Comparison of ENCODE assay signal across 11 cellular contexts in the genomic region with DNA sequence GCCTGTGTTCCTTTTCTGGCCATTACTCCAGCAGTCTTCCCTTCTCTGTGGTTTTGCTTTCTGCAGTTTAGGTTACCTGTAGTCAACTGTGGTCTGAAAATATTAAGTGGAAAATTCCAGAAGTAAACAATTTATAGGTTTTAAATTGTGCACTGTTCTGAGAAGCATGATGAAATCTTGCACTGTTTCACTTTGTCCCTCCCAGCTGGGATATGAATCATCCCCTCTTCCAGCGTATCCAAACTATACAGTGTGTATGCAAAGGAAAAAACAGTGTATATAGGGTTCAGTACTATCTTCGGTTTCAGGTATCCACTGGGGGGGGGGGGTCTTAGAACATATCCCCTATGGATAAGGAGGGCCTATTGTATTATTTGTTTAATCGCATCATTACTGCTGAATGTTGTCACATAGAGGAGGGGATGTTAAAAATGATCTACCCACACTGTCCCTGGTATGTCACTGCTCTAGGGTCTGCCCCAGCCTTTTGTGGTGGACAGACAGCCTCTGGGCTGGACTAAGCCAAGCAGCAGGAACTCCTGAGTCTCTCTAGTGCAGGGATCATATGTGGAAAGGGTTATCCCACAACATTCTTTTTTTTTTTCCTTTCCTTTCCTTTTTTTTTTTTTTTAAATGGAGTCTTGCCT.
A peak's percentile ranks its signal among the peaks of the same experiment; 100 is the strongest.
DNase-seq lines count a peak whose midpoint lies in the region; ATAC-seq and TF ChIP-seq lines count a peak whose summit lies in the region.
"Had no signal": no experiment of that assay in that cellular context is flagged by ENCODE, and none has a peak within 500 bp of the region (broad histone marks: within the 10 kb centered on the region; RNA-seq: fewer than 3 reads in every experiment).

No MANE protein-coding gene starts in this region.

- ATAC-seq in esophagus mucosa, result peak; percentile 74
- no peak for ATAC-seq in GM21737 (IDR thresholded peaks at IDR 0.05; ENCODE audit: unreplicated experiment)

- H4K20me1 ChIP-seq in SK-N-SH (ENCODE audit: insufficient read depth), result no peaks in the 10 kb centered on the region

- no peak for TF ChIP-seq EP300 in SK-N-SH (IDR thresholded peaks at IDR 0.05; ENCODE audit: borderline replicate concordance in 1 of 2, low read depth in 1 of 2, low read length in 1 of 2)

- H3K9me3 ChIP-seq in SK-N-SH (no peaks in the 10 kb centered on the region), esophagus squamous epithelium (no peaks in the 10 kb centered on the region)

- POLR2A ChIA-PET in SK-N-SH (lab: Yijun Ruan, JAX), result no interaction called here

- no peak for TF ChIP-seq RAD21 in SK-N-SH (IDR thresholded peaks at IDR 0.05; ENCODE audit: low read length)

- H2AFZ ChIP-seq in SK-N-SH (ENCODE audit: low read depth), result peak overlapping the region; percentile 77
- H2AFZ ChIP-seq: neural progenitor cell had no signal

- no peak for TF ChIP-seq POLR2A in esophagus squamous epithelium (IDR thresholded peaks at IDR 0.05)

- H3K4me1 ChIP-seq in SK-N-SH (ENCODE audit: control insufficient read depth in 1 of 2, insufficient read depth in 2 of 2, low read depth in 1 of 2, low read length in 1 of 2), result peaks cover 6 to 10% of the 10 kb centered on the region in 2 experiments; a peak in 3 of 4 replicates
- H3K4me1 ChIP-seq in esophagus squamous epithelium, result peaks cover 0 to 8% (median 0%) of the 10 kb centered on the region in 3 donors
- H3K4me1 ChIP-seq: neural progenitor cell had no signal

- H3K27ac Mint-ChIP-seq in activated naive CD4-positive, alpha-beta T cell treated with anti-CD3 and anti-CD28 coated beads, Interleukin-2, amount 10 ng/mL, durations not matched to agents 7 days and 5 days, result peak overlapping the region; percentile 0
- H3K27ac Mint-ChIP-seq: neural progenitor cell had no signal

- H3K36me3 Mint-ChIP-seq in activated naive CD4-positive, alpha-beta T cell treated with anti-CD3 and anti-CD28 coated beads, Interleukin-2, amount 10 ng/mL, durations not matched to agents 7 days and 5 days, result peaks cover 9% of the 10 kb centered on the region
- H3K36me3 Mint-ChIP-seq: neural progenitor cell had no signal

- peaks cover 14% of the 10 kb centered on the region for H3F3A ChIP-seq in SK-N-SH (replicated peaks; ENCODE audit: insufficient read depth)

- H3K4me3 Mint-ChIP-seq in activated naive CD4-positive, alpha-beta T cell treated with anti-CD3 and anti-CD28 coated beads, Interleukin-2, amount 10 ng/mL, durations not matched to agents 7 days and 5 days, result no peak overlapping the region
- H3K4me3 Mint-ChIP-seq: neural progenitor cell had no signal

- no peak for TF ChIP-seq CTCF in SK-N-SH (IDR thresholded peaks at IDR 0.05)
- no peak for TF ChIP-seq CTCF in esophagus squamous epithelium (IDR thresholded peaks at IDR 0.05)

- CTCF ChIA-PET in activated naive CD4-positive, alpha-beta T cell treated with anti-CD3 and anti-CD28 coated beads, Interleukin-2, amount 10 ng/mL, durations not matched to agents 7 days and 5 days (lab: Charles Lee), result interaction anchor here (1.5 kb wide), 1 partner anchor 47 kb away, joined by 4 read pairs; no protein-coding TSS in a partner anchor
- CTCF ChIA-PET in SK-N-SH (lab: Yijun Ruan, JAX), result no interaction called here

- H3K4me1 Mint-ChIP-seq in activated naive CD4-positive, alpha-beta T cell treated with anti-CD3 and anti-CD28 coated beads, Interleukin-2, amount 10 ng/mL, durations not matched to agents 7 days and 5 days, result peaks cover 56% of the 10 kb centered on the region

- intact Hi-C loops in esophagus squamous epithelium (cut with DNase I), result no loop called here

- H3K27ac ChIP-seq in SK-N-SH (ENCODE audit: low read depth in 2 of 2, low read length in 1 of 2) (peak overlapping the region; percentile 50 to 56), esophagus squamous epithelium (no peak overlapping the region)
- H3K27ac ChIP-seq: neural progenitor cell had no signal

- DNase-seq in activated naive CD4-positive, alpha-beta T cell treated with anti-CD3 and anti-CD28 coated beads, Interleukin-2, amount 10 ng/mL, durations not matched to agents 7 days and 5 days, result no peak
- DNase-seq in activated naive CD4-positive, alpha-beta T cell treated with Interleukin-2 at 50 U/mL for 16 hours, result no peak
- no peak for DNase-seq in SK-N-SH
- peak; percentile 36 for DNase-seq in superior temporal gyrus (ENCODE audit: extremely low spot score)
- DNase-seq in esophagus squamous epithelium (lab: John Stamatoyannopoulos, UW), result no peak
- DNase-seq in DMS153 (lab: John Stamatoyannopoulos, UW), result no peak
- DNase-seq: activated CD8-positive, alpha-beta memory T cell treated with anti-CD3 and anti-CD28 coated beads for 24 hours; NCI-H748 treated with DMSO at 0.1 percent for 48 hours had no signal

- 42% methylated on average over 3 of the region's 3 CpGs for WGBS in SK-N-SH (ENCODE audit: low lambda C conversion rate)
- WGBS in esophagus squamous epithelium, 2 donors, result 34 to 47% methylated on average over 3 of the region's 3 CpGs

- no peak overlapping the region; the same call in 1 of the 2 replicates for H3K9ac ChIP-seq in SK-N-SH
- H3K9ac ChIP-seq: neural progenitor cell had no signal

- H3K27me3 ChIP-seq in SK-N-SH (ENCODE audit: insufficient read depth), result no peaks in the 10 kb centered on the region
- H3K27me3 ChIP-seq in esophagus squamous epithelium, result no peaks in the 10 kb centered on the region
- H3K27me3 ChIP-seq: neural progenitor cell had no signal

- H3K27me3 Mint-ChIP-seq in activated naive CD4-positive, alpha-beta T cell treated with anti-CD3 and anti-CD28 coated beads, Interleukin-2, amount 10 ng/mL, durations not matched to agents 7 days and 5 days, result no peaks in the 10 kb centered on the region

- H3K4me3 ChIP-seq in SK-N-SH (ENCODE audit: low read depth in 2 of 2, low read length in 1 of 2) (no peak overlapping the region), esophagus squamous epithelium (no peak overlapping the region)
- H3K4me3 ChIP-seq: neural progenitor cell had no signal

- peak overlapping the region; percentile 36 for H3K4me2 ChIP-seq in SK-N-SH
- H3K4me2 ChIP-seq: neural progenitor cell had no signal

- H3K36me3 ChIP-seq in SK-N-SH (replicated peaks in 1 of 2; ENCODE audit: control insufficient read depth in 1 of 2, insufficient read depth in 2 of 2, low read length in 1 of 2) (no peaks in the 10 kb centered on the region), esophagus squamous epithelium (no peaks in the 10 kb centered on the region)
- H3K36me3 ChIP-seq: neural progenitor cell had no signal

- peaks cover 2% of the 10 kb centered on the region for H3K9me3 Mint-ChIP-seq in activated naive CD4-positive, alpha-beta T cell treated with anti-CD3 and anti-CD28 coated beads, Interleukin-2, amount 10 ng/mL, durations not matched to agents 7 days and 5 days

- no peaks in the 10 kb centered on the region for H3K9me2 ChIP-seq in SK-N-SH

- no peaks in the 10 kb centered on the region for H3K79me2 ChIP-seq in SK-N-SH (ENCODE audit: insufficient read depth)

TF ChIP-seq in SK-N-SH, 30 proteins besides CTCF, POLR2A, EP300 and RAD21 (continues in another document):
- TF ChIP-seq RFX5 (IDR thresholded peaks at IDR 0.05; ENCODE audit: low read length) (no peak), FOXJ3 (CRISPR knock-in tag; IDR thresholded peaks at IDR 0.05) (no peak), FOXM1 (IDR thresholded peaks at IDR 0.05; ENCODE audit: low read depth) (no peak), NRF1 (IDR thresholded peaks at IDR 0.05; ENCODE audit: low read depth, low read length) (no peak), FOSL2 (IDR thresholded peaks at IDR 0.05; ENCODE audit: borderline replicate concordance, low read depth) (peak; percentile 81), CHD2 (IDR thresholded peaks at IDR 0.05; ENCODE audit: low read length, partially characterized antibody) (no peak), TEAD4 (IDR thresholded peaks at IDR 0.05; ENCODE audit: borderline replicate concordance, insufficient read depth) (no peak), NFIC (IDR thresholded peaks at IDR 0.05; ENCODE audit: borderline replicate concordance) (no peak), SIN3A (IDR thresholded peaks at IDR 0.05; ENCODE audit: borderline replicate concordance, low read depth, low read length) (no peak), EZH2phosphoT487 (IDR thresholded peaks at IDR 0.05; ENCODE audit: borderline replicate concordance, low read depth) (no peak), SMC3 (IDR thresholded peaks at IDR 0.05; ENCODE audit: low read depth, low read length) (no peak)
- TF ChIP-seq, protein P1, sequence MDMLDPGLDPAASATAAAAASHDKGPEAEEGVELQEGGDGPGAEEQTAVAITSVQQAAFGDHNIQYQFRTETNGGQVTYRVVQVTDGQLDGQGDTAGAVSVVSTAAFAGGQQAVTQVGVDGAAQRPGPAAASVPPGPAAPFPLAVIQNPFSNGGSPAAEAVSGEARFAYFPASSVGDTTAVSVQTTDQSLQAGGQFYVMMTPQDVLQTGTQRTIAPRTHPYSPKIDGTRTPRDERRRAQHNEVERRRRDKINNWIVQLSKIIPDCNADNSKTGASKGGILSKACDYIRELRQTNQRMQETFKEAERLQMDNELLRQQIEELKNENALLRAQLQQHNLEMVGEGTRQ (IDR thresholded peaks at IDR 0.05; ENCODE audit: borderline replicate concordance, low read depth, low read length), result no peak
- TF ChIP-seq, protein P2, sequence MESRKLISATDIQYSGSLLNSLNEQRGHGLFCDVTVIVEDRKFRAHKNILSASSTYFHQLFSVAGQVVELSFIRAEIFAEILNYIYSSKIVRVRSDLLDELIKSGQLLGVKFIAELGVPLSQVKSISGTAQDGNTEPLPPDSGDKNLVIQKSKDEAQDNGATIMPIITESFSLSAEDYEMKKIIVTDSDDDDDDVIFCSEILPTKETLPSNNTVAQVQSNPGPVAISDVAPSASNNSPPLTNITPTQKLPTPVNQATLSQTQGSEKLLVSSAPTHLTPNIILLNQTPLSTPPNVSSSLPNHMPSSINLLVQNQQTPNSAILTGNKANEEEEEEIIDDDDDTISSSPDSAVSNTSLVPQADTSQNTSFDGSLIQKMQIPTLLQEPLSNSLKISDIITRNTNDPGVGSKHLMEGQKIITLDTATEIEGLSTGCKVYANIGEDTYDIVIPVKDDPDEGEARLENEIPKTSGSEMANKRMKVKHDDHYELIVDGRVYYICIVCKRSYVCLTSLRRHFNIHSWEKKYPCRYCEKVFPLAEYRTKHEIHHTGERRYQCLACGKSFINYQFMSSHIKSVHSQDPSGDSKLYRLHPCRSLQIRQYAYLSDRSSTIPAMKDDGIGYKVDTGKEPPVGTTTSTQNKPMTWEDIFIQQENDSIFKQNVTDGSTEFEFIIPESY (IDR thresholded peaks at IDR 0.05; ENCODE audit: borderline replicate concordance, low read depth), result no peak

Comparison
In these comparisons a context has a peak if more than half of its experiments do, and no peak if none do; other contexts are left out.
1. H3K27ac ChIP-seq: peak in SK-N-SH (2 of 2); none in esophagus squamous epithelium (0 of 4).